Comparison of ENCODE assay signal across 21 cellular contexts in the genomic region with DNA sequence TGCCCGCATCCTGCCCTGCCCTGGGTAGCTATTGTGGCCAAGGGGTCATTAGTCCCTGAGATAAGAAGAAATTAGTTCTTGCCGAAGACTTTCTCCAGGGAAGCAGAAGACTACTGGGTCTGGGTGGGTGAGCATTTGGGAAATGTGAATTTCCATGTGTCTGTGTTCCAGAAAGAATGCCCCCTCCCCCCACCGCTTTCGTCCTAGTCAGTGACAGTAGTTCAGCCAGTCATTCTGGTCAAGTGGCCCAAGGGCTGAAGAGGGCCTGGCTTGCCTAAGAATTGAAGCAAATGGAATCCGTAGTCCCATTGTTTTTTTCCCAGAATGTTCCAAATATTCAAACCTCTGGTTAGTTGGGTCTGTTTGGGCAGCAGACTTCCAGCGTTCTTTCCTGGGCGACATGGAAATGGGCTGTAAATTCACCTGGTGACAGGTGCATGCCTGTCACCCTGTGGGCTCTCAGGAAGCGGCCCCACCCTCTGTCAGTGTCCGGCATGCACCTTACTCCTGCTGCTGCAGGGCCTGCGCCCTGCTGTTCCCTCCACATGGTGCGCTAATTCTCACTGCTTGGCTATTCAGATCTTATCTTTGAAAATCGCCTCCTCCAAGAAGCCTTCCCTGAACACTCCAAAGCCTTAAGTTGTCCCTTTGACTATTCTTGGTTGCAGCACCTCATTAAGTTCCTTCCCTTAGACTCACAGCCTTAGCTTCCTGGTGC. TPM values are rescaled to one million over a fixed set of nuclear protein-coding genes. Genes with fewer than 3 reads are reported as not detected.
A peak's percentile ranks its signal among the peaks of the same experiment; 100 is the strongest.
DNase-seq lines count a peak whose midpoint lies in the region; ATAC-seq and TF ChIP-seq lines count a peak whose summit lies in the region.
"Had no signal": no experiment of that assay in that cellular context is flagged by ENCODE, and none has a peak within 500 bp of the region (broad histone marks: within the 10 kb centered on the region; RNA-seq: fewer than 3 reads in every experiment).

No MANE protein-coding gene starts in this region.

- H3K36me3 ChIP-seq in SK-N-SH (replicated peaks in 1 of 2; ENCODE audit: control insufficient read depth in 1 of 2, insufficient read depth in 2 of 2, low read length in 1 of 2) (no peaks in the 10 kb centered on the region), osteoblast (ENCODE audit: insufficient read depth, low read length) (no peaks in the 10 kb centered on the region)

- H3K79me2 ChIP-seq in SK-N-SH (ENCODE audit: insufficient read depth) (no peaks in the 10 kb centered on the region), osteoblast (ENCODE audit: insufficient read depth, low read length) (no peaks in the 10 kb centered on the region)

- H3K36me3 Mint-ChIP-seq in glutamatergic neuron (ENCODE audit: unreplicated experiment): no peaks in the 10 kb centered on the region
- no peaks in the 10 kb centered on the region for H3K36me3 Mint-ChIP-seq in CD4-positive, alpha-beta T cell (ENCODE audit: low read depth)
- H3K36me3 Mint-ChIP-seq: CD8-positive, alpha-beta T cell had no signal

- H3K4me2 ChIP-seq in SK-N-SH (no peak overlapping the region), osteoblast (ENCODE audit: insufficient read depth, low read length) (no peak overlapping the region)

- DNase-seq in SK-N-SH (no peak), glutamatergic neuron (no peak), osteoblast (ENCODE audit: insufficient read length, low spot score, missing footprints) (peak; percentile 52), kidney glomerular epithelial cell (lab: John Stamatoyannopoulos, UW) (no peak)
- DNase-seq in stimulated activated CD4-positive, alpha-beta T cell treated with anti-CD3 and anti-CD28 coated beads, Interleukin-2, amount 100 ng/mL, for 48 hours: no peak
- no peak for DNase-seq in stimulated activated CD4-positive, alpha-beta T cell treated with anti-CD3 and anti-CD28 coated beads, Interleukin-2, amount 100 ng/mL, for 24 hours
- no peak for DNase-seq in CD4-positive, alpha-beta T cell
- DNase-seq: 8988T; CD8-positive, alpha-beta T cell; DND-41; GDM1; NCI-H1105 treated with DMSO at 0.1 percent for 48 hours; NCI-H1930; NK-92 treated with Interleukin-12 subunit alpha and Interleukin-12 subunit beta, amount 100 ng/mL, for 24 hours; OCI-M1; RPMI8226; SIG-M5 had no signal

- ATAC-seq in SK-N-SH treated with all-trans-retinoic acid at 6 μM for 48 hours: no peak
- ATAC-seq in CD4-positive, alpha-beta T cell (ENCODE audit: poor library complexity): no peak
- ATAC-seq: CD8-positive, alpha-beta T cell; GM12878 had no signal

- WGBS in SK-N-SH (ENCODE audit: low lambda C conversion rate): 91% methylated on average over 12 of the region's 12 CpGs

- CTCF ChIA-PET in SK-N-SH (lab: Yijun Ruan, JAX): no interaction called here
- CTCF ChIA-PET in CD4-positive, alpha-beta T cell (lab: Charles Lee): no interaction called here

- no peak overlapping the region for H3K27ac ChIP-seq in SK-N-SH (ENCODE audit: low read depth in 2 of 2, low read length in 1 of 2)
- H3K27ac ChIP-seq in osteoblast (ENCODE audit: low read depth, low read length): no peak overlapping the region
- H3K27ac ChIP-seq in CD4-positive, alpha-beta T cell (ENCODE audit: low read depth, low read length): no peak overlapping the region
- H3K27ac ChIP-seq: HL-60 had no signal

- no peaks in the 10 kb centered on the region for H3K9me2 ChIP-seq in SK-N-SH

- H3K27me3 Mint-ChIP-seq in glutamatergic neuron (ENCODE audit: unreplicated experiment): peaks cover 6% of the 10 kb centered on the region
- peaks cover 51% of the 10 kb centered on the region for H3K27me3 Mint-ChIP-seq in CD4-positive, alpha-beta T cell

- intact Hi-C loops in CD4-positive, alpha-beta T cell (cut with DNase I, micrococcal nuclease): no loop called here

- H2AFZ ChIP-seq in SK-N-SH (ENCODE audit: low read depth): no peak overlapping the region
- H2AFZ ChIP-seq in osteoblast (ENCODE audit: low read length): no peak overlapping the region

- H3K4me1 ChIP-seq in SK-N-SH (ENCODE audit: control insufficient read depth in 1 of 2, insufficient read depth in 2 of 2, low read depth in 1 of 2, low read length in 1 of 2) (peaks cover 0 to 15% of the 10 kb centered on the region in 2 experiments; a peak in 1 of 4 replicates), osteoblast (ENCODE audit: insufficient read depth, low read length) (peaks cover 8% of the 10 kb centered on the region)

- H3K9ac ChIP-seq in SK-N-SH: no peak overlapping the region

- H3K27ac Mint-ChIP-seq in glutamatergic neuron (ENCODE audit: unreplicated experiment): peak overlapping the region; percentile 73
- no peak overlapping the region for H3K27ac Mint-ChIP-seq in CD4-positive, alpha-beta T cell
- H3K27ac Mint-ChIP-seq: CD8-positive, alpha-beta T cell had no signal

- H4K20me1 ChIP-seq in SK-N-SH (ENCODE audit: insufficient read depth): no peaks in the 10 kb centered on the region
- peaks cover 2% of the 10 kb centered on the region for H4K20me1 ChIP-seq in osteoblast (ENCODE audit: insufficient read depth, low read length)

- peak overlapping the region; percentile 55 for H3K4me3 Mint-ChIP-seq in glutamatergic neuron (ENCODE audit: unreplicated experiment)
- no peak overlapping the region for H3K4me3 Mint-ChIP-seq in CD4-positive, alpha-beta T cell
- H3K4me3 Mint-ChIP-seq: CD8-positive, alpha-beta T cell had no signal

- H3K4me3 ChIP-seq in SK-N-SH (ENCODE audit: low read depth in 2 of 2, low read length in 1 of 2) (no peak overlapping the region), osteoblast (ENCODE audit: insufficient read depth, low read length) (no peak overlapping the region)
- H3K4me3 ChIP-seq: GM12878 had no signal

- TF ChIP-seq EP300 in SK-N-SH (IDR thresholded peaks at IDR 0.05; ENCODE audit: borderline replicate concordance in 1 of 2, low read depth in 1 of 2, low read length in 1 of 2): no peak

- POLR2A ChIA-PET in SK-N-SH (lab: Yijun Ruan, JAX): no interaction called here
- POLR2A ChIA-PET in CD4-positive, alpha-beta T cell (lab: Charles Lee): no interaction called here

- no peak for TF ChIP-seq RAD21 in SK-N-SH (IDR thresholded peaks at IDR 0.05; ENCODE audit: low read length)

- no peaks in the 10 kb centered on the region for H3F3A ChIP-seq in SK-N-SH (replicated peaks; ENCODE audit: insufficient read depth)

- TF ChIP-seq CTCF in SK-N-SH (IDR thresholded peaks at IDR 0.05): no peak
- no peak for TF ChIP-seq CTCF in glutamatergic neuron (IDR thresholded peaks at IDR 0.05; ENCODE audit: partially characterized antibody, unreplicated experiment)
- no peak for TF ChIP-seq CTCF in osteoblast (IDR thresholded peaks at IDR 0.05; ENCODE audit: extremely low read depth, low read depth, low read length)
- TF ChIP-seq CTCF in CD4-positive, alpha-beta T cell (IDR thresholded peaks at IDR 0.05): no peak

- H3K9me3 Mint-ChIP-seq in glutamatergic neuron (ENCODE audit: unreplicated experiment): peaks cover 14% of the 10 kb centered on the region
- H3K9me3 Mint-ChIP-seq in CD4-positive, alpha-beta T cell: no peaks in the 10 kb centered on the region
- H3K9me3 Mint-ChIP-seq: CD8-positive, alpha-beta T cell had no signal

- H3K9me3 ChIP-seq in SK-N-SH (no peaks in the 10 kb centered on the region), osteoblast (ENCODE audit: low read depth, low read length) (no peaks in the 10 kb centered on the region)
- H3K9me3 ChIP-seq in CD4-positive, alpha-beta T cell (ENCODE audit: control insufficient read depth, low read length): no peaks in the 10 kb centered on the region

- H3K4me1 Mint-ChIP-seq in glutamatergic neuron (ENCODE audit: low read depth, unreplicated experiment): peaks cover 49% of the 10 kb centered on the region
- H3K4me1 Mint-ChIP-seq in CD4-positive, alpha-beta T cell (ENCODE audit: low read depth): peaks cover 4% of the 10 kb centered on the region

- H3K27me3 ChIP-seq in SK-N-SH (ENCODE audit: insufficient read depth) (peaks cover 29% of the 10 kb centered on the region; the same call in 1 of the 2 replicates), osteoblast (ENCODE audit: insufficient read depth, low read length) (peaks cover 32% of the 10 kb centered on the region)
- H3K27me3 ChIP-seq in CD4-positive, alpha-beta T cell (ENCODE audit: control insufficient read depth, insufficient read depth, low read length): peaks cover 35% of the 10 kb centered on the region

TF ChIP-seq in SK-N-SH, 30 proteins besides CTCF, POLR2A, EP300 and RAD21:
- TF ChIP-seq MXI1 (IDR thresholded peaks at IDR 0.05; ENCODE audit: low read depth, low read length) (no peak), GATA2 (CRISPR knock-in tag; IDR thresholded peaks at IDR 0.05) (peak; percentile 16; the same call in 1 of the 2 replicates)

TF ChIP-seq in SK-N-SH treated with all-trans-retinoic acid at 6 μM for 48 hours, 23 proteins besides CTCF, POLR2A, EP300 and RAD21 (continues in another document):
- TF ChIP-seq SNAI2 (CRISPR knock-in tag; IDR thresholded peaks at IDR 0.05): no peak
- no peak for TF ChIP-seq GLIS3 (CRISPR knock-in tag; IDR thresholded peaks at IDR 0.05)
- TF ChIP-seq ESRRG (CRISPR knock-in tag; IDR thresholded peaks at IDR 0.05): no peak
- TF ChIP-seq, protein P1, sequence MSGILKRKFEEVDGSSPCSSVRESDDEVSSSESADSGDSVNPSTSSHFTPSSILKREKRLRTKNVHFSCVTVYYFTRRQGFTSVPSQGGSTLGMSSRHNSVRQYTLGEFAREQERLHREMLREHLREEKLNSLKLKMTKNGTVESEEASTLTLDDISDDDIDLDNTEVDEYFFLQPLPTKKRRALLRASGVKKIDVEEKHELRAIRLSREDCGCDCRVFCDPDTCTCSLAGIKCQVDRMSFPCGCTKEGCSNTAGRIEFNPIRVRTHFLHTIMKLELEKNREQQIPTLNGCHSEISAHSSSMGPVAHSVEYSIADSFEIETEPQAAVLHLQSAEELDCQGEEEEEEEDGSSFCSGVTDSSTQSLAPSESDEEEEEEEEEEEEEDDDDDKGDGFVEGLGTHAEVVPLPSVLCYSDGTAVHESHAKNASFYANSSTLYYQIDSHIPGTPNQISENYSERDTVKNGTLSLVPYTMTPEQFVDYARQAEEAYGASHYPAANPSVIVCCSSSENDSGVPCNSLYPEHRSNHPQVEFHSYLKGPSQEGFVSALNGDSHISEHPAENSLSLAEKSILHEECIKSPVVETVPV (CRISPR knock-in tag; IDR thresholded peaks at IDR 0.05): no peak
- TF ChIP-seq ZC3H10 (CRISPR knock-in tag; IDR thresholded peaks at IDR 0.05): no peak
- TF ChIP-seq TOX (CRISPR knock-in tag; IDR thresholded peaks at IDR 0.05; ENCODE audit: borderline replicate concordance): no peak

RNA-seq across cellular contexts. Expression of a gene that starts 1.4 kb away (rescaled TPM):
- polyA plus RNA-seq in SK-N-SH (2012; rRNA removed): 0.10 TPM in 1 of 2 replicates, not detected in the other
- polyA plus RNA-seq in SK-N-SH (2012; cell fraction: cytosol; rRNA removed): 0.01 and 0.04 TPM in 2 replicates
- polyA plus RNA-seq in SK-N-SH (2012; cell fraction: nucleus; rRNA removed): 0.12 TPM in 1 of 2 replicates, not detected in the other
- total RNA-seq in glutamatergic neuron (ENCODE audit: unreplicated experiment) (36.9 TPM), osteoblast (15.9 and 16.2 TPM in 2 replicates)
- total RNA-seq in CD4-positive, alpha-beta T cell: not detected
- total RNA-seq: CD8-positive, alpha-beta T cell; GM12878 had no signal
- polyA plus RNA-seq: BJ had no signal

Comparison
In these comparisons a context has a peak if more than half of its experiments do, and no peak if none do; other contexts are left out.
1. RNA of a gene that starts 1.4 kb away (total RNA-seq): 36.9 TPM in glutamatergic neuron (single experiment) and 15.9 to 16.2 TPM in osteoblast; not detected in CD4-positive, alpha-beta T cell; every median in the first group is over 10 times any median in the second.